ENCODE assay signal across 9 cellular contexts in the genomic region with DNA sequence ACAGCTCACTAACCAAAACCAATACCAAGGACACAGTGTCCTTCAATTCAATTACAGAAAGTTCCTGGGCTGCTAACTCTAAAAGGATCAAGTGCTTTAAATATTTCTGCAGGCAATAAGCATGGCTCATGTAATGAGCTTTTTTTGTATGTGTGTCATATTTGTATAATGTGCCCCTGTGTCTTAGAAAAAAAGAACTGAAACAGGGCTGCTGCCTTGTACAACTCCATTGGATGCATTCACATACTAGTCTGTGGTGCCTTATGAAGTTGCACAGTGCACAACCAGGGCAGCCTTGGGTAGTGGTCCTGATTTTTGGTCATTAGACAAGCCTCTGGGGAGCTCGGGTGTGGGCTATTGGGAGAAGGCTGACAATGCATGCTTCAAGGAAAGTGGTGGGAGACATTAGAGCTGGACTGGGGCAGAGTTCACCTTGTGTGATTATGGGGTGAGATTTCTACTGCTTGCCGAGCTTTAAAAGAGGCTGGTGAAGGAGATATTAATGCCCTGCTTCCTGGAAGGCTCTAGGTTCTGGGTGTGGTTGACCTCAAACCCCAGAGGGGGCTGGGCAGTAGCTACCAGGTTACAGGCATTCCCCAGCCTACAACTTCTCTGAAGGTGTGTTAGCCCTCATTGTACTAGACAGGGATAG. TPM values are rescaled to one million over a fixed set of nuclear protein-coding genes. Genes with fewer than 3 reads are reported as not detected.
DNase-seq lines count a peak whose midpoint lies in the region; ATAC-seq and TF ChIP-seq lines count a peak whose summit lies in the region.
"Had no signal": no experiment of that assay in that cellular context is flagged by ENCODE, and none has a peak within 500 bp of the region (broad histone marks: within the 10 kb centered on the region; RNA-seq: fewer than 3 reads in every experiment).

No MANE protein-coding gene starts in this region.

- ATAC-seq in left lobe of liver (no peak), HG02970 (IDR thresholded peaks at IDR 0.05; ENCODE audit: low FRiP score, unreplicated experiment) (no peak), HG02840 (IDR thresholded peaks at IDR 0.05; ENCODE audit: low FRiP score, unreplicated experiment) (no peak)

- H4K20me1 ChIP-seq in Karpas-422 (ENCODE audit: insufficient read depth, low read depth, low read length), result no peaks in the 10 kb centered on the region

- no peaks in the 10 kb centered on the region for H3K79me2 ChIP-seq in Karpas-422 (ENCODE audit: low read length)

- H3K27ac Mint-ChIP-seq in activated T-cell treated with anti-CD3 and anti-CD28 coated beads, Interleukin-2, amount 50 U/mL, for 24 hours, result peak overlapping the region; percentile 19

- H3K9me2 ChIP-seq in Karpas-422 (replicated peaks; ENCODE audit: insufficient read depth, low read length), result no peaks in the 10 kb centered on the region

- no peaks in the 10 kb centered on the region for H3K9me3 ChIP-seq in Karpas-422 (ENCODE audit: low read length)
- H3K9me3 ChIP-seq in muscle layer of duodenum (ENCODE audit: control insufficient read depth in 1 of 2, low read length in 2 of 2), result no peaks in the 10 kb centered on the region

- no peak for TF ChIP-seq CTCF in GM13977 (IDR thresholded peaks at IDR 0.05; ENCODE audit: extremely low read depth, insufficient read depth, missing control alignments)

- peaks cover 5% of the 10 kb centered on the region for H3K36me3 Mint-ChIP-seq in activated T-cell treated with anti-CD3 and anti-CD28 coated beads, Interleukin-2, amount 50 U/mL, for 24 hours (ENCODE audit: low read depth)

- H3K27ac ChIP-seq in Karpas-422 (ENCODE audit: low read length) (0 out of 2 replicates have a peak overlapping the region, but pooled peaks have one; percentile 26), muscle layer of duodenum (ENCODE audit: low read length) (peak overlapping the region; percentile 81)

- no peak overlapping the region for H3K4me3 ChIP-seq in Karpas-422 (ENCODE audit: low read length)
- no peak overlapping the region for H3K4me3 ChIP-seq in muscle layer of duodenum (ENCODE audit: low read depth in 1 of 2, low read length in 2 of 2)

- H2AFZ ChIP-seq in Karpas-422 (ENCODE audit: low read length), result no peak overlapping the region

- H3K36me3 ChIP-seq in Karpas-422 (ENCODE audit: insufficient read depth, low read length) (no peaks in the 10 kb centered on the region), muscle layer of duodenum (ENCODE audit: control insufficient read depth in 1 of 2, insufficient read depth in 2 of 2, low read length in 2 of 2) (no peaks in the 10 kb centered on the region)

- DNase-seq in GM13977 (ENCODE audit: low spot score) (peak; percentile 26), Karpas-422 (peak; percentile 69), left lobe of liver (ENCODE audit: low spot score) (no peak), NCI-H748 treated with DMSO at 0.1 percent for 48 hours (lab: John Stamatoyannopoulos, UW) (no peak)
- no peak for DNase-seq in activated T-cell treated with anti-CD3 and anti-CD28 coated beads, Interleukin-2, amount 50 U/mL, for 24 hours
- DNase-seq: NCI-H345 had no signal

- peaks cover 53% of the 10 kb centered on the region for H3K4me1 Mint-ChIP-seq in activated T-cell treated with anti-CD3 and anti-CD28 coated beads, Interleukin-2, amount 50 U/mL, for 24 hours (ENCODE audit: low read depth)

- no peak overlapping the region for H3K4me3 Mint-ChIP-seq in activated T-cell treated with anti-CD3 and anti-CD28 coated beads, Interleukin-2, amount 50 U/mL, for 24 hours

- in situ Hi-C loops in GM13977 (cut with MboI; ENCODE audit: low pct_unique_long_range_greater_than_20kb, low sequenced_read_pairs, unreplicated experiment), result no loop called here

- H3K9ac ChIP-seq in Karpas-422 (ENCODE audit: low read length), result no peak overlapping the region

- H3K27me3 ChIP-seq in Karpas-422 (ENCODE audit: low read length), result no peaks in the 10 kb centered on the region
- no peaks in the 10 kb centered on the region for H3K27me3 ChIP-seq in muscle layer of duodenum (ENCODE audit: low read depth, low read length)

- no peaks in the 10 kb centered on the region for H3K27me3 Mint-ChIP-seq in activated T-cell treated with anti-CD3 and anti-CD28 coated beads, Interleukin-2, amount 50 U/mL, for 24 hours

- H3K9me3 Mint-ChIP-seq in activated T-cell treated with anti-CD3 and anti-CD28 coated beads, Interleukin-2, amount 50 U/mL, for 24 hours, result peaks cover 19% of the 10 kb centered on the region

- H3K4me1 ChIP-seq in Karpas-422 (ENCODE audit: low read length) (peaks cover 33% of the 10 kb centered on the region), muscle layer of duodenum (ENCODE audit: control insufficient read depth in 1 of 2, insufficient read depth in 2 of 2, low read length in 2 of 2) (peaks cover 4 to 11% of the 10 kb centered on the region in 2 donors)

- peak overlapping the region; percentile 33 for H3K4me2 ChIP-seq in Karpas-422 (ENCODE audit: low read depth, low read length, poor library complexity, severe bottlenecking)

RNA-seq across cellular contexts. Expression of a gene that starts 3.6 kb away (rescaled TPM):
- total RNA-seq in Karpas-422 (2014; rRNA removed; shearing (Covaris generic); ENCODE audit: low replicate concordance), result 1.4 and 3.5 TPM in 2 replicates
- 28.2 TPM for total RNA-seq in left lobe of liver

Comparison
In these comparisons a context has a peak if more than half of its experiments do, and no peak if none do; other contexts are left out.
1. DNase-seq: peak in GM13977 (single experiment) and Karpas-422 (single experiment); none in activated T-cell treated with anti-CD3 and anti-CD28 coated beads, Interleukin-2, amount 50 U/mL, for 24 hours (single experiment), left lobe of liver (single experiment) and NCI-H748 treated with DMSO at 0.1 percent for 48 hours (single experiment).